2 cellular contexts compared by ENCODE assay signal in the genomic region with DNA sequence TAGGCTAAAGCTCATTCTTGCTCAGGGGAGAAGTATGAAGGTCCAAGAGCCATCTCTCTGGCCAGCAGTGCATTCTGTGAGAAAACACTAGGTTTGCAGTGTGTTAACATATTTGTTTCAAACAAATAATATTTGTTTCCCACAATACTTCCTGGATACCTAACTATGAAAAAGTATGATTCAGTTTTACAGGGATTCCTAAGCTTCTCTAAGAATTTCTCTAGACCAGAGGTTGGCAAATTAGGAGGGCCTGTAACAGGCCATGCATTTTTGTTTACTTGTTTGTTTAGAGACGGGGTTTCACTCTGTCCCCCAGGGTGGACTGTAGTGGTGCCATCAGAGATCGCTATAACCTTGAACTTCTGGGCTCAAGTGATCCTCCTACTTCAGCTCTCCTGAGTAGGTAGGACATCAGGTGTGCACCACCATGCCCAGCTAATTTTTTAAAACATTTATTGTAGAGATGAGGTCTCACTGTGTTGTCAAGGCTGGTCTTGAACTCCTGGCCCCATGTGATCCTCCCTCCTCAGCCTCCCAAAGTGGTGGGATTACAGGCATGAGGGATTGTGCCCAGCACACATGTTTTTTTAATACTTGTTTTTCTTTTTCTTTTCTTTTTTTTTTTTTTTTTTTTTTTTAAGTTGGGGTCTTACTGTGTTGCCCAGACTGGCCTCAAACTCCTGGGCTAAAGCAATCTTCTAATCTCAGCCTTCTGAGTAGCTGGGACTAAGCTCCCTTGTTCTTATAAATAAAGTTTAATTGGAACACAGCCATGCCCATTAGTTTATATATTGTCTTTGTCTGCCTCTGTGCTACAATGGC.
TF ChIP-seq lines count a peak whose summit lies in the region.

No MANE protein-coding gene starts in this region.

TF ChIP-seq in A549, 52 proteins besides CTCF, POLR2A, EP300 and RAD21:
- TF ChIP-seq GATA3 (IDR thresholded peaks at IDR 0.05; ENCODE audit: borderline replicate concordance): peak; percentile 71; the same call in 1 of the 2 replicates
- no peak for TF ChIP-seq USF2 (IDR thresholded peaks at IDR 0.05)
- TF ChIP-seq, protein P1, sequence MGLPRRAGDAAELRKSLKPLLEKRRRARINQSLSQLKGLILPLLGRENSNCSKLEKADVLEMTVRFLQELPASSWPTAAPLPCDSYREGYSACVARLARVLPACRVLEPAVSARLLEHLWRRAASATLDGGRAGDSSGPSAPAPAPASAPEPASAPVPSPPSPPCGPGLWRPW (IDR thresholded peaks at IDR 0.05): no peak
- TF ChIP-seq JUN (IDR thresholded peaks at IDR 0.05): peak in 1 of 2 experiments; percentile 7; a peak in 1 of 5 replicates
- no peak for TF ChIP-seq POLR2AphosphoS2 (conservative IDR thresholded peaks at IDR 0.05; ENCODE audit: low read length)
- no peak for TF ChIP-seq HOXB5 (CRISPR knock-in tag; IDR thresholded peaks at IDR 0.05)
- no peak for TF ChIP-seq MAFK (IDR thresholded peaks at IDR 0.05; ENCODE audit: partially characterized antibody)
- TF ChIP-seq KDM1A (IDR thresholded peaks at IDR 0.05; ENCODE audit: low read depth): no peak
- 0 out of 2 replicates have a peak, but pooled peaks have one; percentile 12 for TF ChIP-seq FOSB (CRISPR knock-in tag; IDR thresholded peaks at IDR 0.05)
- TF ChIP-seq FOSL2 (IDR thresholded peaks at IDR 0.05): no peak
- peak; percentile 47 for TF ChIP-seq FOSL2 (CRISPR knock-in tag; IDR thresholded peaks at IDR 0.05)

TF ChIP-seq in IMR-90, 13 proteins besides CTCF, POLR2A, EP300 and RAD21:
- TF ChIP-seq CEBPB (IDR thresholded peaks at IDR 0.05; ENCODE audit: low read depth, low read length) (no peak), NFE2L2 (IDR thresholded peaks at IDR 0.05; ENCODE audit: low read depth, low read length) (no peak), BHLHE40 (IDR thresholded peaks at IDR 0.05; ENCODE audit: low read depth, low read length) (no peak), SMC3 (IDR thresholded peaks at IDR 0.05; ENCODE audit: low read depth, low read length) (no peak), USF2 (IDR thresholded peaks at IDR 0.05; ENCODE audit: low read depth, low read length) (no peak), MXI1 (IDR thresholded peaks at IDR 0.05; ENCODE audit: borderline replicate concordance, low read depth, low read length) (no peak), RFX5 (IDR thresholded peaks at IDR 0.05; ENCODE audit: low read depth, low read length) (no peak), RCOR1 (IDR thresholded peaks at IDR 0.05; ENCODE audit: insufficient replicate concordance, low read length) (no peak), MAZ (IDR thresholded peaks at IDR 0.05; ENCODE audit: borderline replicate concordance, low read depth, low read length) (no peak), CHD1 (IDR thresholded peaks at IDR 0.05; ENCODE audit: low read depth, low read length) (no peak), FOS (IDR thresholded peaks at IDR 0.05; ENCODE audit: low read depth, low read length) (no peak), MAFK (IDR thresholded peaks at IDR 0.05; ENCODE audit: low read depth, low read length) (no peak)
- TF ChIP-seq, protein P2, sequence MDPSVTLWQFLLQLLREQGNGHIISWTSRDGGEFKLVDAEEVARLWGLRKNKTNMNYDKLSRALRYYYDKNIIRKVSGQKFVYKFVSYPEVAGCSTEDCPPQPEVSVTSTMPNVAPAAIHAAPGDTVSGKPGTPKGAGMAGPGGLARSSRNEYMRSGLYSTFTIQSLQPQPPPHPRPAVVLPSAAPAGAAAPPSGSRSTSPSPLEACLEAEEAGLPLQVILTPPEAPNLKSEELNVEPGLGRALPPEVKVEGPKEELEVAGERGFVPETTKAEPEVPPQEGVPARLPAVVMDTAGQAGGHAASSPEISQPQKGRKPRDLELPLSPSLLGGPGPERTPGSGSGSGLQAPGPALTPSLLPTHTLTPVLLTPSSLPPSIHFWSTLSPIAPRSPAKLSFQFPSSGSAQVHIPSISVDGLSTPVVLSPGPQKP (IDR thresholded peaks at IDR 0.05; ENCODE audit: borderline replicate concordance, low read depth, low read length): no peak
